19 cellular contexts compared by ENCODE assay signal in the genomic region with DNA sequence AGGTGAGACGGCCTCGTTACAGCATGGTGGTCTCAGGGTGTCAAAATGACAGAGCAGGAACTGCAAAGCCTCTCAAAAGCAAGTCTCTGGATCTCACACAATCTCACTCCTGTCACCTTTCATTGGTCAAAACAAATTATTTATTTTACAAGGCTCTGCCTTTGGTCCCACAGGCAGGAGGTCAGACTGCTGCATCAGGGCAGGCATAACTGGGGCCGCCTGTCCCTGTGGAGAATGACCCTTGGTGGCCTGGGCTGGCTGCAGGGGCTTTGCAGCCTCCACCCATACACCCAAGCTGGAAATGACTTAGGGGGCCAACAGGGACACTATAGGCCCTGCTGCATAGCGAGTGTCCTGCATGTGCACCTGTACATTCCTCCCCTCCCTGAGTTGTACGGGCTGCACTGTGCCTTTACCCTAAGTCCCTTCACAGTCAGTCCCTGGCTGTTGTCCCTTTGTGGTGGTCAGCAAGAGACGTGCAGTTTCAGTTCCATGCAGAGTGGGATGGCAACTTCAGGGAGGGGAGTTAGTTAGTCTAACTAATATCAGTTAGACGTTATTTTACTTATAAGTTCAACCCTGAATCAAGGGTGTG. TPM values are rescaled to one million over a fixed set of nuclear protein-coding genes. Genes with fewer than 3 reads are reported as not detected.
DNase-seq lines count a peak whose midpoint lies in the region; ATAC-seq, FAIRE-seq and TF ChIP-seq lines count a peak whose summit lies in the region.
"Had no signal": no experiment of that assay in that cellular context is flagged by ENCODE, and none has a peak within 500 bp of the region (broad histone marks: within the 10 kb centered on the region; RNA-seq: fewer than 3 reads in every experiment).

No MANE protein-coding gene starts in this region.

- H3K9me3 ChIP-seq in GM12878 (replicated peaks; ENCODE audit: control insufficient read depth, insufficient read depth, low read length) = peaks cover 2% of the 10 kb centered on the region; the same call in 2 of the 3 replicates
- H3K9me3 ChIP-seq in HepG2 (ENCODE audit: low read length) = no peaks in the 10 kb centered on the region
- no peaks in the 10 kb centered on the region for H3K9me3 ChIP-seq in upper lobe of right lung
- H3K9me3 ChIP-seq: HAP-1 had no signal

- no peak for TF ChIP-seq RAD21 in GM12878 (IDR thresholded peaks at IDR 0.05; ENCODE audit: insufficient read depth, low read depth, low read length)
- TF ChIP-seq RAD21 in HepG2 (CRISPR knock-in tag; IDR thresholded peaks at IDR 0.05) = no peak

- H3K4me3 ChIP-seq in GM12878 = no peak overlapping the region
- H3K4me3 ChIP-seq in HepG2 (replicated peaks in 1 of 3; ENCODE audit: insufficient read depth in 1 of 3, low read depth in 2 of 3, low read length in 3 of 3) = no peak overlapping the region
- H3K4me3 ChIP-seq in upper lobe of right lung = no peak overlapping the region
- H3K4me3 ChIP-seq: BLaER1, GM23338, HAP-1 had no signal

- H3K4me1 Mint-ChIP-seq in stimulated activated naive B cell treated with anti-CD40 and anti-IgM and Interleukin-4, amounts not matched to agents 10 μg/mL and 1 μg/mL and 100 μg/mL, for 72 hours = no peaks in the 10 kb centered on the region
- H3K4me1 Mint-ChIP-seq: B cell; CD4-positive, CD25-positive, alpha-beta regulatory T cell had no signal

- no peaks in the 10 kb centered on the region for H3K27me3 Mint-ChIP-seq in stimulated activated naive B cell treated with anti-CD40 and anti-IgM and Interleukin-4, amounts not matched to agents 10 μg/mL and 1 μg/mL and 100 μg/mL, for 72 hours
- H3K27me3 Mint-ChIP-seq: CD4-positive, CD25-positive, alpha-beta regulatory T cell had no signal

- ATAC-seq in GM12878 (0 out of 3 replicates have a peak, but pooled peaks have one; percentile 23), HepG2 (peak; percentile 66), upper lobe of right lung (peak; percentile 45), left cardiac atrium (no peak)
- no peak for ATAC-seq in stimulated activated naive B cell treated with anti-CD40 and anti-IgM and Interleukin-4, amounts not matched to agents 10 μg/mL and 1 μg/mL and 100 μg/mL, for 72 hours (replicated peaks)
- ATAC-seq: CD8-positive, alpha-beta T cell; GM23338 had no signal

- H3K9me3 Mint-ChIP-seq in stimulated activated naive B cell treated with anti-CD40 and anti-IgM and Interleukin-4, amounts not matched to agents 10 μg/mL and 1 μg/mL and 100 μg/mL, for 72 hours = peaks cover 0 to 5% of the 10 kb centered on the region in 2 donors

- no peak overlapping the region for H3K27ac ChIP-seq in GM12878 (ENCODE audit: control insufficient read depth, insufficient read depth)
- H3K27ac ChIP-seq in HepG2 (ENCODE audit: extremely low read length, insufficient read depth, low read length) = no peak overlapping the region
- no peak overlapping the region for H3K27ac ChIP-seq in upper lobe of right lung
- H3K27ac ChIP-seq: BLaER1, C4-2B had no signal

- SMC1A ChIA-PET in GM12878 (lab: Charles Lee; ENCODE audit: uncharacterized antibody, unreplicated experiment) = no interaction called here

- TF ChIP-seq POLR2A in GM12878 (IDR thresholded peaks at IDR 0.05; ENCODE audit: low read depth, low read length) (no peak), HepG2 (IDR thresholded peaks at IDR 0.05; ENCODE audit: insufficient read depth in 1 of 2, low read depth in 2 of 2, low read length in 2 of 2) (no peak)

- 18% methylated on average over 7 of the region's 7 CpGs for WGBS in GM12878 (ENCODE audit: insufficient coverage, insufficient replicate concordance, low lambda C conversion rate, missing lambda C conversion rate)
- WGBS in HepG2 (ENCODE audit: low lambda C conversion rate) = 7% methylated on average over 7 of the region's 7 CpGs

- H3K9ac ChIP-seq in GM12878 (ENCODE audit: control insufficient read depth, insufficient read depth, low read length) = no peak overlapping the region
- H3K9ac ChIP-seq in HepG2 (ENCODE audit: insufficient read depth, low read depth, low read length) = no peak overlapping the region
- H3K9ac ChIP-seq: BLaER1 had no signal

- in situ Hi-C loops in GM12878 (cut with MboI) (no loop called here), HepG2 (cut with HindIII; ENCODE audit: extremely low pct_ligation_motif_present, low pct_unique_long_range_greater_than_20kb) (no loop called here)

- H3K4me2 ChIP-seq in GM12878 (ENCODE audit: control insufficient read depth, insufficient read depth) = no peak overlapping the region
- no peak overlapping the region for H3K4me2 ChIP-seq in HepG2 (ENCODE audit: low read depth, low read length)
- H3K4me2 ChIP-seq: BLaER1, GM23338 had no signal

- BruUV-seq in GM12878 (replicated peaks; lab: Mats Ljungman, UMichigan) = no TSS peak
- BruUV-seq in HepG2 (replicated peaks; lab: Mats Ljungman, UMichigan) = no TSS peak

- H3K36me3 ChIP-seq in GM12878 (ENCODE audit: control insufficient read depth in 2 of 2, insufficient read depth in 2 of 2, low read length in 1 of 2) = peaks cover 0 to 1% of the 10 kb centered on the region in 2 experiments; a peak in 1 of 4 replicates
- H3K36me3 ChIP-seq in HepG2 (replicated peaks in 1 of 2; ENCODE audit: control insufficient read depth in 1 of 2, insufficient read depth in 2 of 2, low read length in 2 of 2) = 0 out of 5 replicates have a peak, but pooled peaks cover 0 to 3% of the 10 kb centered on the region in 2 experiments
- H3K36me3 ChIP-seq in upper lobe of right lung = no peaks in the 10 kb centered on the region
- H3K36me3 ChIP-seq: HAP-1 had no signal

- H2AFZ ChIP-seq in GM12878 (ENCODE audit: control insufficient read depth, low read depth, low read length) = no peak overlapping the region
- H2AFZ ChIP-seq in HepG2 (ENCODE audit: low read length) = no peak overlapping the region
- H2AFZ ChIP-seq: GM23338 had no signal

- no peak overlapping the region for H3K27ac Mint-ChIP-seq in stimulated activated naive B cell treated with anti-CD40 and anti-IgM and Interleukin-4, amounts not matched to agents 10 μg/mL and 1 μg/mL and 100 μg/mL, for 72 hours
- H3K27ac Mint-ChIP-seq: B cell; CD4-positive, CD25-positive, alpha-beta regulatory T cell; CD8-positive, alpha-beta T cell; GM23338 had no signal

- FAIRE-seq in GM12878 (lab: Jason Lieb, UNC) = no peak
- FAIRE-seq in HepG2 (lab: Jason Lieb, UNC) = no peak
- FAIRE-seq: GM12892, H54 had no signal

- POLR2A ChIA-PET in GM12878 (lab: Charles Lee) (no interaction called here), HepG2 (lab: Yijun Ruan, JAX) (no interaction called here)

- H3K4me1 ChIP-seq in GM12878 (ENCODE audit: control insufficient read depth, insufficient read depth, low read length) = no peaks in the 10 kb centered on the region
- no peaks in the 10 kb centered on the region for H3K4me1 ChIP-seq in HepG2 (ENCODE audit: insufficient read depth, low read length)
- H3K4me1 ChIP-seq in upper lobe of right lung = no peaks in the 10 kb centered on the region
- H3K4me1 ChIP-seq: BLaER1, Caco-2, HAP-1 had no signal

- RAD21 ChIA-PET in GM12878 (lab: Charles Lee; ENCODE audit: unreplicated experiment) = no interaction called here

- intact Hi-C loops in GM12878 (cut with micrococcal nuclease; ENCODE audit: unreplicated experiment) (loop anchor here (5.0 kb wide), 1 partner anchor 155 kb away; no protein-coding TSS in a partner anchor), HepG2 (cut with micrococcal nuclease; ENCODE audit: unreplicated experiment) (loop anchor here (5.0 kb wide), 1 partner anchor 155 kb away; no protein-coding TSS in a partner anchor), upper lobe of right lung (cut with DNase I) (no loop called here), left cardiac atrium (cut with DNase I) (loop anchor here in 1 of 2 donors (2.0 kb wide), 1 partner anchor 243 kb away; no protein-coding TSS in a partner anchor)

- TF ChIP-seq CTCF in GM12878 (IDR thresholded peaks at IDR 0.05 in 2 of 3, conservative IDR thresholded peaks at IDR 0.05 in 1 of 3; ENCODE audit: control insufficient read depth in 2 of 3, extremely low read depth in 1 of 3, insufficient read depth in 1 of 3, low read depth in 3 of 3, low read length in 3 of 3) (no peak), HepG2 (CRISPR knock-in tag; IDR thresholded peaks at IDR 0.05) (no peak), upper lobe of right lung (IDR thresholded peaks at IDR 0.05) (no peak)

- no peak overlapping the region for H3K4me3 Mint-ChIP-seq in stimulated activated naive B cell treated with anti-CD40 and anti-IgM and Interleukin-4, amounts not matched to agents 10 μg/mL and 1 μg/mL and 100 μg/mL, for 72 hours
- H3K4me3 Mint-ChIP-seq: B cell; CD4-positive, CD25-positive, alpha-beta regulatory T cell; CD8-positive, alpha-beta T cell; GM23338 had no signal

- H3K79me2 ChIP-seq in GM12878 (ENCODE audit: control insufficient read depth, insufficient read depth, low read length) (no peaks in the 10 kb centered on the region), HepG2 (ENCODE audit: insufficient read depth, low read length) (no peaks in the 10 kb centered on the region)

- H3K27me3 ChIP-seq in GM12878 (replicated peaks in 1 of 2; ENCODE audit: control insufficient read depth in 2 of 2, insufficient read depth in 2 of 2, low read length in 1 of 2) = no peaks in the 10 kb centered on the region
- H3K27me3 ChIP-seq in HepG2 (ENCODE audit: control insufficient read depth in 1 of 2, insufficient read depth in 2 of 2, low read length in 2 of 2) = no peaks in the 10 kb centered on the region
- no peaks in the 10 kb centered on the region for H3K27me3 ChIP-seq in upper lobe of right lung
- H3K27me3 ChIP-seq: BLaER1 had no signal

- H4K20me1 ChIP-seq in GM12878 (ENCODE audit: control insufficient read depth, insufficient read depth) (no peaks in the 10 kb centered on the region), HepG2 (ENCODE audit: insufficient read depth, low read length) (no peaks in the 10 kb centered on the region)
- H4K20me1 ChIP-seq: BLaER1 had no signal

- TF ChIP-seq EP300 in GM12878 (IDR thresholded peaks at IDR 0.05; ENCODE audit: borderline replicate concordance in 1 of 2, control insufficient read depth in 1 of 2, low read depth in 2 of 2, low read length in 2 of 2) (no peak), HepG2 (IDR thresholded peaks at IDR 0.05; ENCODE audit: low read depth in 2 of 2, low read length in 2 of 2) (no peak), HepG2 (CRISPR knock-in tag; IDR thresholded peaks at IDR 0.05; ENCODE audit: borderline replicate concordance) (no peak)

- peaks cover 6 to 8% of the 10 kb centered on the region in 2 donors for H3K36me3 Mint-ChIP-seq in stimulated activated naive B cell treated with anti-CD40 and anti-IgM and Interleukin-4, amounts not matched to agents 10 μg/mL and 1 μg/mL and 100 μg/mL, for 72 hours

- CTCF ChIA-PET in GM12878 (lab: Yijun Ruan, JAX) (no interaction called here), HepG2 (lab: Yijun Ruan, JAX; ENCODE audit: low intra/inter-chr PET ratio, low total read pairs) (interaction anchor here (1.1 to 3.6 kb wide), 2 partner anchors 243 to 421 kb away, joined by 3 to 49 read pairs; no protein-coding TSS in a partner anchor)

- DNase-seq in GM12878 (ENCODE audit: low read depth, low spot score) (no peak), HepG2 (ENCODE audit: low spot score) (no peak), upper lobe of right lung (no peak), NCI-H187 (lab: John Stamatoyannopoulos, UW) (no peak), left cardiac atrium (no peak)
- DNase-seq in stimulated activated naive B cell treated with anti-CD40 and anti-IgM and Interleukin-4, amounts not matched to agents 10 μg/mL and 1 μg/mL and 100 μg/mL, for 72 hours = no peak
- DNase-seq: Caco-2; CD4-positive, CD25-positive, alpha-beta regulatory T cell; CD8-positive, alpha-beta T cell; DMS153; DND-41; GDM1 had no signal

RNA-seq across cellular contexts. Expression of a gene that starts 28.1 kb away (rescaled TPM):
- total RNA-seq in GM12878 (2013; cell fraction: nucleolus; rRNA removed) = 28.2 and 33.2 TPM in 2 replicates
- 12.3 and 14.5 TPM in 2 replicates for total RNA-seq in GM12878 (2014; rRNA removed)
- 11.9 and 13.0 TPM in 2 replicates for total RNA-seq in GM12878 (2014; rRNA removed; fragmentation: Illumina TruSeq; extraction: Trizol)
- 29.2 and 31.9 TPM in 2 replicates for total RNA-seq in GM12878 (2021)
- 14.7 TPM for polyA plus RNA-seq in GM12878 (2011; ENCODE audit: low read depth)
- 12.1 and 17.1 TPM in 2 replicates for polyA plus RNA-seq in GM12878 (2011; rRNA removed)
- 15.9 and 20.2 TPM in 2 replicates for polyA plus RNA-seq in GM12878 (2011; cell fraction: cytosol; rRNA removed)
- polyA plus RNA-seq in GM12878 (2011; cell fraction: nucleus; rRNA removed) = 30.8 and 33.7 TPM in 2 replicates
- 16.4 and 18.9 TPM in 2 replicates for polyA plus RNA-seq in GM12878 (2012)
- 10.1 and 14.4 TPM in 2 replicates for polyA plus RNA-seq in GM12878 (2014; fragmentation: Illumina TruSeq; extraction: Trizol)
- polyA plus RNA-seq in GM12878 (2014; fragmentation: Nextera tagmentation; extraction: Ambion mirVana) = 1 to 10 TPM; 1.3 to 2.9 TPM
- polyA plus RNA-seq in GM12878 (2014; rRNA removed) = 15.2 and 17.9 TPM in 2 replicates
- polyA plus RNA-seq in GM12878 (2016; fragmentation: Nextera tagmentation; extraction: Ambion mirVana) = 1 to 10 TPM; 6.6 to 7.1 TPM
- polyA minus RNA-seq in GM12878 (2011; rRNA and poly(A)+ RNA removed) = 17.0 and 25.0 TPM in 2 replicates
- 7.0 and 7.4 TPM in 2 replicates for polyA minus RNA-seq in GM12878 (2011; cell fraction: cytosol; rRNA and poly(A)+ RNA removed)
- polyA minus RNA-seq in GM12878 (2011; cell fraction: nucleus; rRNA and poly(A)+ RNA removed) = 17.5 and 27.0 TPM in 2 replicates
- 29.0 and 35.2 TPM in 2 replicates for total RNA-seq in HepG2 (2016; rRNA removed; fragmentation: Illumina TruSeq; extraction: Trizol)
- 25.2 and 29.3 TPM in 2 replicates for total RNA-seq in HepG2 (2016; cell fraction: cytosol; rRNA removed; fragmentation: Illumina TruSeq; extraction: Trizol; ENCODE audit: low read depth)
- total RNA-seq in HepG2 (2016; cell fraction: insoluble cytoplasmic fraction; rRNA removed; fragmentation: Illumina TruSeq; extraction: Trizol) = 29.8 and 33.2 TPM in 2 replicates
- 26.2 and 26.3 TPM in 2 replicates for total RNA-seq in HepG2 (2016; cell fraction: membrane; rRNA removed; fragmentation: Illumina TruSeq; extraction: Trizol)
- 19.6 and 20.8 TPM in 2 replicates for total RNA-seq in HepG2 (2016; cell fraction: nucleus; rRNA removed; fragmentation: Illumina TruSeq; extraction: Trizol)
- 16.4 and 17.4 TPM in 2 replicates for polyA plus RNA-seq in HepG2 (2011; rRNA removed)
- polyA plus RNA-seq in HepG2 (2011; cell fraction: cytosol; rRNA removed) = 15.0 and 16.0 TPM in 2 replicates
- 23.2 and 24.1 TPM in 2 replicates for polyA plus RNA-seq in HepG2 (2011; cell fraction: nucleus; rRNA removed)
- 22.6 and 23.6 TPM in 2 replicates for polyA plus RNA-seq in HepG2 (2012)
- polyA plus RNA-seq in HepG2 (2016; cell fraction: cytosol; fragmentation: Illumina TruSeq; extraction: Trizol; ENCODE audit: low read depth) = 5.1 and 5.5 TPM in 2 replicates
- 26.7 and 30.1 TPM in 2 replicates for polyA plus RNA-seq in HepG2 (2016; cell fraction: insoluble cytoplasmic fraction; fragmentation: Illumina TruSeq; extraction: Trizol; ENCODE audit: low read depth)
- polyA plus RNA-seq in HepG2 (2016; cell fraction: membrane; fragmentation: Illumina TruSeq; extraction: Trizol; ENCODE audit: low read depth) = 12.7 and 15.4 TPM in 2 replicates
- 26.8 and 27.9 TPM in 2 replicates for polyA plus RNA-seq in HepG2 (2016; cell fraction: nucleus; fragmentation: Illumina TruSeq; extraction: Trizol; ENCODE audit: insufficient read depth, low read depth)
- 23.0 and 24.3 TPM in 2 replicates for polyA minus RNA-seq in HepG2 (2011; rRNA and poly(A)+ RNA removed; ENCODE audit: low replicate concordance)
- 11.6 and 15.5 TPM in 2 replicates for polyA minus RNA-seq in HepG2 (2011; cell fraction: cytosol; rRNA and poly(A)+ RNA removed)
- polyA minus RNA-seq in HepG2 (2011; cell fraction: nucleus; rRNA and poly(A)+ RNA removed) = 11.2 and 15.5 TPM in 2 replicates
- 46.7 TPM for total RNA-seq in upper lobe of right lung
- total RNA-seq in left cardiac atrium = 10 to 100 TPM; 31.5 to 33.1 TPM

Comparison
In these comparisons a context has a peak if more than half of its experiments do, and no peak if none do; other contexts are left out.
1. ATAC-seq: peak in GM12878 (single experiment), HepG2 (single experiment) and upper lobe of right lung (single experiment); none in stimulated activated naive B cell treated with anti-CD40 and anti-IgM and Interleukin-4, amounts not matched to agents 10 μg/mL and 1 μg/mL and 100 μg/mL, for 72 hours (0 of 2) and left cardiac atrium (0 of 2).